Comparison of ENCODE assay signal across 9 cellular contexts in genomic region chr3:32823641-32824184, GRCh38. TPM values are rescaled to one million over a fixed set of nuclear protein-coding genes. Genes with fewer than 3 reads are reported as not detected.
"Had no signal": no experiment of that assay in that cellular context is flagged by ENCODE, and none has a peak within 500 bp of the region (broad histone marks: within the 10 kb centered on the region; RNA-seq: fewer than 3 reads in every experiment).

No MANE protein-coding gene starts in this region.

RNA-seq across cellular contexts. Expression of gene TRIM71, which starts 5.9 kb away (rescaled TPM):
- total RNA-seq: endothelial cell of umbilical vein, esophagus muscularis mucosa, foreskin keratinocyte, gastroesophageal sphincter, lung microvascular endothelial cell, pulmonary artery endothelial cell had no signal
- polyA plus RNA-seq: endothelial cell of umbilical vein; foreskin keratinocyte; heart right ventricle; liver; naive thymus-derived CD4-positive, alpha-beta T cell had no signal
